In the genomic region with DNA sequence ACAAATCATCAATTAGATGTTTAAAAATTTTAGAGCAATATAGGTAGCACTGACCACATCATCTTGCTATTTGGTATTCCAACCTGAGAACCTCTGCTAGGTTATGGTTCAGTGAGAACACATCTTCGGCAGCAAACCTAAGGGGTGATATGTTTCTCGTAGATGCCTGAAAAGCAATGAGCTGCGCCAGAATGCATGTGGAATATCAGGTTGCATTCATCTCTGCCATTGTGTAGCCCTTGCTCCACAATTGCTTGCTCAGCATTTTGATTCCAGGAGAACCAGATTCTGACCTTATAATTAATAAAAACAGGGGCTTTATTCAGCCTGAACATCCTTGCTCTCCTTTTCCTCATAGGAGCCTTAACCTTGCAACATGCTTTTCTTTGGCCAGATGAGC, we compare ENCODE assay signal across 1 cellular context.
TF ChIP-seq lines count a peak whose summit lies in the region.

No MANE protein-coding gene starts in this region.

TF ChIP-seq in WTC11, 78 proteins besides CTCF, POLR2A, EP300 and RAD21 (continued from another document):
- TF ChIP-seq, protein P1, sequence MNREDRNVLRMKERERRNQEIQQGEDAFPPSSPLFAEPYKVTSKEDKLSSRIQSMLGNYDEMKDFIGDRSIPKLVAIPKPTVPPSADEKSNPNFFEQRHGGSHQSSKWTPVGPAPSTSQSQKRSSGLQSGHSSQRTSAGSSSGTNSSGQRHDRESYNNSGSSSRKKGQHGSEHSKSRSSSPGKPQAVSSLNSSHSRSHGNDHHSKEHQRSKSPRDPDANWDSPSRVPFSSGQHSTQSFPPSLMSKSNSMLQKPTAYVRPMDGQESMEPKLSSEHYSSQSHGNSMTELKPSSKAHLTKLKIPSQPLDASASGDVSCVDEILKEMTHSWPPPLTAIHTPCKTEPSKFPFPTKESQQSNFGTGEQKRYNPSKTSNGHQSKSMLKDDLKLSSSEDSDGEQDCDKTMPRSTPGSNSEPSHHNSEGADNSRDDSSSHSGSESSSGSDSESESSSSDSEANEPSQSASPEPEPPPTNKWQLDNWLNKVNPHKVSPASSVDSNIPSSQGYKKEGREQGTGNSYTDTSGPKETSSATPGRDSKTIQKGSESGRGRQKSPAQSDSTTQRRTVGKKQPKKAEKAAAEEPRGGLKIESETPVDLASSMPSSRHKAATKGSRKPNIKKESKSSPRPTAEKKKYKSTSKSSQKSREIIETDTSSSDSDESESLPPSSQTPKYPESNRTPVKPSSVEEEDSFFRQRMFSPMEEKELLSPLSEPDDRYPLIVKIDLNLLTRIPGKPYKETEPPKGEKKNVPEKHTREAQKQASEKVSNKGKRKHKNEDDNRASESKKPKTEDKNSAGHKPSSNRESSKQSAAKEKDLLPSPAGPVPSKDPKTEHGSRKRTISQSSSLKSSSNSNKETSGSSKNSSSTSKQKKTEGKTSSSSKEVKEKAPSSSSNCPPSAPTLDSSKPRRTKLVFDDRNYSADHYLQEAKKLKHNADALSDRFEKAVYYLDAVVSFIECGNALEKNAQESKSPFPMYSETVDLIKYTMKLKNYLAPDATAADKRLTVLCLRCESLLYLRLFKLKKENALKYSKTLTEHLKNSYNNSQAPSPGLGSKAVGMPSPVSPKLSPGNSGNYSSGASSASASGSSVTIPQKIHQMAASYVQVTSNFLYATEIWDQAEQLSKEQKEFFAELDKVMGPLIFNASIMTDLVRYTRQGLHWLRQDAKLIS (CRISPR knock-in tag; IDR thresholded peaks at IDR 0.05; ENCODE audit: borderline replicate concordance), result no peak
- TF ChIP-seq IRF2 (CRISPR knock-in tag; IDR thresholded peaks at IDR 0.05; ENCODE audit: borderline replicate concordance, low read depth) (no peak), KAT7 (CRISPR knock-in tag; IDR thresholded peaks at IDR 0.05; ENCODE audit: borderline replicate concordance) (no peak), GTF2I (CRISPR knock-in tag; conservative IDR thresholded peaks at IDR 0.05) (no peak), FOXP1 (CRISPR knock-in tag; IDR thresholded peaks at IDR 0.05; ENCODE audit: borderline replicate concordance) (no peak), PRRX2 (CRISPR knock-in tag; IDR thresholded peaks at IDR 0.05) (no peak)
- TF ChIP-seq, protein P2, sequence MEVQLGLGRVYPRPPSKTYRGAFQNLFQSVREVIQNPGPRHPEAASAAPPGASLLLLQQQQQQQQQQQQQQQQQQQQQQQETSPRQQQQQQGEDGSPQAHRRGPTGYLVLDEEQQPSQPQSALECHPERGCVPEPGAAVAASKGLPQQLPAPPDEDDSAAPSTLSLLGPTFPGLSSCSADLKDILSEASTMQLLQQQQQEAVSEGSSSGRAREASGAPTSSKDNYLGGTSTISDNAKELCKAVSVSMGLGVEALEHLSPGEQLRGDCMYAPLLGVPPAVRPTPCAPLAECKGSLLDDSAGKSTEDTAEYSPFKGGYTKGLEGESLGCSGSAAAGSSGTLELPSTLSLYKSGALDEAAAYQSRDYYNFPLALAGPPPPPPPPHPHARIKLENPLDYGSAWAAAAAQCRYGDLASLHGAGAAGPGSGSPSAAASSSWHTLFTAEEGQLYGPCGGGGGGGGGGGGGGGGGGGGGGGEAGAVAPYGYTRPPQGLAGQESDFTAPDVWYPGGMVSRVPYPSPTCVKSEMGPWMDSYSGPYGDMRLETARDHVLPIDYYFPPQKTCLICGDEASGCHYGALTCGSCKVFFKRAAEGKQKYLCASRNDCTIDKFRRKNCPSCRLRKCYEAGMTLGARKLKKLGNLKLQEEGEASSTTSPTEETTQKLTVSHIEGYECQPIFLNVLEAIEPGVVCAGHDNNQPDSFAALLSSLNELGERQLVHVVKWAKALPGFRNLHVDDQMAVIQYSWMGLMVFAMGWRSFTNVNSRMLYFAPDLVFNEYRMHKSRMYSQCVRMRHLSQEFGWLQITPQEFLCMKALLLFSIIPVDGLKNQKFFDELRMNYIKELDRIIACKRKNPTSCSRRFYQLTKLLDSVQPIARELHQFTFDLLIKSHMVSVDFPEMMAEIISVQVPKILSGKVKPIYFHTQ (CRISPR knock-in tag; IDR thresholded peaks at IDR 0.05), result no peak
- TF ChIP-seq, protein P3, sequence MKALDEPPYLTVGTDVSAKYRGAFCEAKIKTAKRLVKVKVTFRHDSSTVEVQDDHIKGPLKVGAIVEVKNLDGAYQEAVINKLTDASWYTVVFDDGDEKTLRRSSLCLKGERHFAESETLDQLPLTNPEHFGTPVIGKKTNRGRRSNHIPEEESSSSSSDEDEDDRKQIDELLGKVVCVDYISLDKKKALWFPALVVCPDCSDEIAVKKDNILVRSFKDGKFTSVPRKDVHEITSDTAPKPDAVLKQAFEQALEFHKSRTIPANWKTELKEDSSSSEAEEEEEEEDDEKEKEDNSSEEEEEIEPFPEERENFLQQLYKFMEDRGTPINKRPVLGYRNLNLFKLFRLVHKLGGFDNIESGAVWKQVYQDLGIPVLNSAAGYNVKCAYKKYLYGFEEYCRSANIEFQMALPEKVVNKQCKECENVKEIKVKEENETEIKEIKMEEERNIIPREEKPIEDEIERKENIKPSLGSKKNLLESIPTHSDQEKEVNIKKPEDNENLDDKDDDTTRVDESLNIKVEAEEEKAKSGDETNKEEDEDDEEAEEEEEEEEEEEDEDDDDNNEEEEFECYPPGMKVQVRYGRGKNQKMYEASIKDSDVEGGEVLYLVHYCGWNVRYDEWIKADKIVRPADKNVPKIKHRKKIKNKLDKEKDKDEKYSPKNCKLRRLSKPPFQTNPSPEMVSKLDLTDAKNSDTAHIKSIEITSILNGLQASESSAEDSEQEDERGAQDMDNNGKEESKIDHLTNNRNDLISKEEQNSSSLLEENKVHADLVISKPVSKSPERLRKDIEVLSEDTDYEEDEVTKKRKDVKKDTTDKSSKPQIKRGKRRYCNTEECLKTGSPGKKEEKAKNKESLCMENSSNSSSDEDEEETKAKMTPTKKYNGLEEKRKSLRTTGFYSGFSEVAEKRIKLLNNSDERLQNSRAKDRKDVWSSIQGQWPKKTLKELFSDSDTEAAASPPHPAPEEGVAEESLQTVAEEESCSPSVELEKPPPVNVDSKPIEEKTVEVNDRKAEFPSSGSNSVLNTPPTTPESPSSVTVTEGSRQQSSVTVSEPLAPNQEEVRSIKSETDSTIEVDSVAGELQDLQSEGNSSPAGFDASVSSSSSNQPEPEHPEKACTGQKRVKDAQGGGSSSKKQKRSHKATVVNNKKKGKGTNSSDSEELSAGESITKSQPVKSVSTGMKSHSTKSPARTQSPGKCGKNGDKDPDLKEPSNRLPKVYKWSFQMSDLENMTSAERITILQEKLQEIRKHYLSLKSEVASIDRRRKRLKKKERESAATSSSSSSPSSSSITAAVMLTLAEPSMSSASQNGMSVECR (CRISPR knock-in tag; IDR thresholded peaks at IDR 0.05; ENCODE audit: borderline replicate concordance), result no peak
TF ChIP-seq in WTC11: peak in this region for 0.
